In genomic region chr10:75403144-75404022, GRCh38 we compare ENCODE assay signal across 8 cellular contexts. TPM values are rescaled to one million over a fixed set of nuclear protein-coding genes. Genes with fewer than 3 reads are reported as not detected.
DNase-seq lines count a peak whose midpoint lies in the region; ATAC-seq and TF ChIP-seq lines count a peak whose summit lies in the region.

No MANE protein-coding gene starts in this region.

- H3K4me2 ChIP-seq in smooth muscle cell, result peak overlapping the region; percentile 97

- WGBS in smooth muscle cell (ENCODE audit: low lambda C conversion rate), result 2% methylated on average over 52 of the region's 58 CpGs

- peak overlapping the region; percentile 84 to 89 (median 88) for H3K4me3 Mint-ChIP-seq in immature natural killer cell

- peaks cover 40 to 43% of the 10 kb centered on the region in 2 donors for H3K4me1 Mint-ChIP-seq in immature natural killer cell

- H3K9me3 Mint-ChIP-seq in immature natural killer cell, result no peaks in the 10 kb centered on the region

- no peak overlapping the region for H3K27ac Mint-ChIP-seq in immature natural killer cell

- H3K79me2 ChIP-seq in smooth muscle cell (ENCODE audit: low read depth), result peaks cover 26% of the 10 kb centered on the region

- peaks cover 10 to 11% of the 10 kb centered on the region in 2 donors for H3K36me3 ChIP-seq in ascending aorta
- H3K36me3 ChIP-seq in smooth muscle cell (ENCODE audit: low read depth), result no peaks in the 10 kb centered on the region

- H3K27me3 ChIP-seq in ascending aorta, result no peaks in the 10 kb centered on the region
- no peaks in the 10 kb centered on the region for H3K27me3 ChIP-seq in smooth muscle cell (ENCODE audit: low read depth)

- H2AFZ ChIP-seq in smooth muscle cell (ENCODE audit: low read depth), result peak overlapping the region; percentile 77

- H3K9ac ChIP-seq in smooth muscle cell (ENCODE audit: low read depth), result no peak overlapping the region

- intact Hi-C loops in ascending aorta (cut with DNase I), result loop anchor here (2.0 to 10.0 kb wide), 6 partner anchors 261 to 1709 kb away; no protein-coding TSS in a partner anchor

- H3K27ac ChIP-seq in ascending aorta (peak overlapping the region; percentile 97 to 98), smooth muscle cell (ENCODE audit: low read depth) (peak overlapping the region; percentile 66)

- H3K4me3 ChIP-seq in ascending aorta (peak overlapping the region; percentile 89 to 95), smooth muscle cell (peak overlapping the region; percentile 95)

- peaks cover 18 to 36% (median 34%) of the 10 kb centered on the region in 3 donors for H3K27me3 Mint-ChIP-seq in immature natural killer cell (ENCODE audit: low read depth in 3 of 3)

- TF ChIP-seq CTCF in ascending aorta (IDR thresholded peaks at IDR 0.05) (no peak), smooth muscle cell (IDR thresholded peaks at IDR 0.05; ENCODE audit: borderline replicate concordance, insufficient read depth, poor library complexity, severe bottlenecking) (no peak)

- no peaks in the 10 kb centered on the region for H3K9me3 ChIP-seq in ascending aorta
- no peaks in the 10 kb centered on the region for H3K9me3 ChIP-seq in smooth muscle cell (replicated peaks; ENCODE audit: low read depth)

- H3F3A ChIP-seq in smooth muscle cell (ENCODE audit: low read depth), result peaks cover 7% of the 10 kb centered on the region

- peaks cover 0 to 8% of the 10 kb centered on the region in 2 donors for H3K4me1 ChIP-seq in ascending aorta
- peaks cover 25% of the 10 kb centered on the region for H3K4me1 ChIP-seq in smooth muscle cell (ENCODE audit: low read depth)

- peaks cover 26% of the 10 kb centered on the region for H4K20me1 ChIP-seq in smooth muscle cell (ENCODE audit: low read depth)

- no peak for ATAC-seq in HG03280 (IDR thresholded peaks at IDR 0.05; ENCODE audit: unreplicated experiment)

- H3K36me3 Mint-ChIP-seq in immature natural killer cell, result peaks cover 0 to 2% (median 0%) of the 10 kb centered on the region in 3 donors

- DNase-seq in NCI-H1694 treated with DMSO at 0.1 percent for 48 hours (lab: John Stamatoyannopoulos, UW), result peak; percentile 15
- DNase-seq in NCI-H1694 (lab: John Stamatoyannopoulos, UW), result no peak
- DNase-seq in MV-4-11 (lab: John Stamatoyannopoulos, UW), result peak; percentile 27
- peak in 1 of 2 donors; percentile 75 for DNase-seq in ascending aorta (ENCODE audit: low spot score in 2 of 2)
- DNase-seq in immature natural killer cell, result no peak
- no peak for DNase-seq in smooth muscle cell (lab: John Stamatoyannopoulos, UW; ENCODE audit: unreplicated experiment)
- DNase-seq in stimulated activated CD4-positive, alpha-beta T cell treated with anti-CD3 and anti-CD28 coated beads, Interleukin-4, amount 100 ng/mL, for 24 hours, result no peak

RNA-seq across cellular contexts. Expression of gene ZNF503, which starts 1.8 kb away (rescaled TPM):
- total RNA-seq in ascending aorta, result 28.8 TPM
- under 1 TPM; 0.05 to 0.09 (median 0.07) TPM for polyA plus RNA-seq in immature natural killer cell
- 5.2 and 11.8 TPM in 2 replicates for total RNA-seq in smooth muscle cell
- 6.8 and 8.4 TPM in 2 replicates for polyA plus RNA-seq in smooth muscle cell

RNA-seq across cellular contexts. Expression of gene LRMDA, which starts 28.0 kb away (rescaled TPM):
- total RNA-seq in ascending aorta (0.96 TPM), smooth muscle cell (1.5 and 87.4 TPM in 2 replicates)
- polyA plus RNA-seq in immature natural killer cell (10 to 100 TPM in 1 of 3 donors, 1 to 10 TPM in 2; 1.7 to 14.2 (median 2.3) TPM), smooth muscle cell (1.6 and 2.0 TPM in 2 replicates)

Comparison
In these comparisons a context has a peak if more than half of its experiments do, and no peak if none do; other contexts are left out.
1. DNase-seq: peak in NCI-H1694 treated with DMSO at 0.1 percent for 48 hours (single experiment) and MV-4-11 (single experiment); none in NCI-H1694 (single experiment), immature natural killer cell (0 of 3), smooth muscle cell (single experiment) and stimulated activated CD4-positive, alpha-beta T cell treated with anti-CD3 and anti-CD28 coated beads, Interleukin-4, amount 100 ng/mL, for 24 hours (single experiment).